In genomic region chr17:80018917-80019651, GRCh38 we compare ENCODE assay signal across 1 cellular context.
TF ChIP-seq lines count a peak whose summit lies in the region.

No MANE protein-coding gene starts in this region.

TF ChIP-seq in HepG2, 621 proteins besides CTCF, POLR2A, EP300 and RAD21 (continued from another document and continues in another):
- TF ChIP-seq ZBTB49 (CRISPR knock-in tag; IDR thresholded peaks at IDR 0.05; ENCODE audit: borderline replicate concordance): no peak
- peak; percentile 46; the same call in 1 of the 2 replicates for TF ChIP-seq ZBTB4 (CRISPR knock-in tag; IDR thresholded peaks at IDR 0.05; ENCODE audit: borderline replicate concordance)
- no peak for TF ChIP-seq SNAPC2 (CRISPR knock-in tag; IDR thresholded peaks at IDR 0.05)
- TF ChIP-seq POLR2AphosphoS2 (IDR thresholded peaks at IDR 0.05; ENCODE audit: low read depth, low read length): no peak
- no peak for TF ChIP-seq ZNF235 (CRISPR knock-in tag; IDR thresholded peaks at IDR 0.05; ENCODE audit: borderline replicate concordance)
- TF ChIP-seq KDM2A (CRISPR knock-in tag; IDR thresholded peaks at IDR 0.05; ENCODE audit: borderline replicate concordance, low read depth): 0 out of 2 replicates have a peak, but pooled peaks have one; percentile 51
- TF ChIP-seq NR2C2 (CRISPR knock-in tag; IDR thresholded peaks at IDR 0.05; ENCODE audit: borderline replicate concordance): peak; percentile 54; the same call in 1 of the 2 replicates
- TF ChIP-seq ZNF777 (CRISPR knock-in tag; IDR thresholded peaks at IDR 0.05): no peak
- no peak for TF ChIP-seq STAT5B (CRISPR knock-in tag; IDR thresholded peaks at IDR 0.05)
- TF ChIP-seq KMT2B (CRISPR knock-in tag; IDR thresholded peaks at IDR 0.05): 0 out of 2 replicates have a peak, but pooled peaks have one; percentile 40
- TF ChIP-seq ZNF75D (CRISPR knock-in tag; IDR thresholded peaks at IDR 0.05; ENCODE audit: borderline replicate concordance): no peak
- no peak for TF ChIP-seq PBX3 (CRISPR knock-in tag; IDR thresholded peaks at IDR 0.05; ENCODE audit: borderline replicate concordance)
- no peak for TF ChIP-seq SP1 (IDR thresholded peaks at IDR 0.05)
- no peak for TF ChIP-seq SP1 (CRISPR knock-in tag; IDR thresholded peaks at IDR 0.05)
- TF ChIP-seq ZNF546 (CRISPR knock-in tag; conservative IDR thresholded peaks at IDR 0.05): no peak
- no peak for TF ChIP-seq TBX3 (IDR thresholded peaks at IDR 0.05; ENCODE audit: borderline replicate concordance)
- TF ChIP-seq SAP130 (CRISPR knock-in tag; IDR thresholded peaks at IDR 0.05; ENCODE audit: low read depth): no peak
- TF ChIP-seq HDAC6 (IDR thresholded peaks at IDR 0.05; ENCODE audit: low read depth, low read length): no peak
- TF ChIP-seq YY1 (IDR thresholded peaks at IDR 0.05; ENCODE audit: insufficient read depth, insufficient replicate concordance, low read depth, low read length): no peak
- peak; percentile 32; the same call in 1 of the 2 replicates for TF ChIP-seq MYC (CRISPR knock-in tag; IDR thresholded peaks at IDR 0.05; ENCODE audit: borderline replicate concordance)
- TF ChIP-seq MAX (IDR thresholded peaks at IDR 0.05): peak; percentile 98
- TF ChIP-seq NFYC (CRISPR knock-in tag; IDR thresholded peaks at IDR 0.05): no peak
- TF ChIP-seq HOXD1 (CRISPR knock-in tag; IDR thresholded peaks at IDR 0.05): no peak
- TF ChIP-seq GPN1 (CRISPR knock-in tag; IDR thresholded peaks at IDR 0.05; ENCODE audit: borderline replicate concordance): no peak
- TF ChIP-seq ZFP37 (CRISPR knock-in tag; IDR thresholded peaks at IDR 0.05; ENCODE audit: borderline replicate concordance): no peak
- peak; percentile 96 for TF ChIP-seq ZBTB26 (CRISPR knock-in tag; IDR thresholded peaks at IDR 0.05; ENCODE audit: borderline replicate concordance)
- no peak for TF ChIP-seq HCFC1 (IDR thresholded peaks at IDR 0.05; ENCODE audit: low read depth, low read length)
- no peak for TF ChIP-seq GLMP (CRISPR knock-in tag; IDR thresholded peaks at IDR 0.05; ENCODE audit: borderline replicate concordance)
- no peak for TF ChIP-seq RBFOX2 (IDR thresholded peaks at IDR 0.05; ENCODE audit: low read depth, low read length)
- no peak for TF ChIP-seq GLI4 (CRISPR knock-in tag; IDR thresholded peaks at IDR 0.05; ENCODE audit: borderline replicate concordance)
- no peak for TF ChIP-seq CENPT (CRISPR knock-in tag; IDR thresholded peaks at IDR 0.05; ENCODE audit: low read depth)
- 0 out of 2 replicates have a peak, but pooled peaks have one; percentile 83 for TF ChIP-seq ZHX1 (CRISPR knock-in tag; IDR thresholded peaks at IDR 0.05; ENCODE audit: low read depth)
- no peak for TF ChIP-seq KDM1A (CRISPR knock-in tag; IDR thresholded peaks at IDR 0.05)
- peak; percentile 82 for TF ChIP-seq ZNF280B (CRISPR knock-in tag; IDR thresholded peaks at IDR 0.05; ENCODE audit: borderline replicate concordance)
- no peak for TF ChIP-seq PLSCR1 (CRISPR knock-in tag; IDR thresholded peaks at IDR 0.05; ENCODE audit: borderline replicate concordance)
- TF ChIP-seq HIVEP1 (CRISPR knock-in tag; IDR thresholded peaks at IDR 0.05): 0 out of 2 replicates have a peak, but pooled peaks have one; percentile 26
- TF ChIP-seq ZNF367 (CRISPR knock-in tag; IDR thresholded peaks at IDR 0.05; ENCODE audit: borderline replicate concordance): no peak
- peak; percentile 40 for TF ChIP-seq SRSF1 (optimal IDR thresholded peaks at IDR 0.05; ENCODE audit: low read depth, low read length)
- no peak for TF ChIP-seq NPAS2 (CRISPR knock-in tag; IDR thresholded peaks at IDR 0.05; ENCODE audit: borderline replicate concordance)
- TF ChIP-seq PRDM15 (CRISPR knock-in tag; IDR thresholded peaks at IDR 0.05): 0 out of 2 replicates have a peak, but pooled peaks have one; percentile 18
- TF ChIP-seq ZNF460 (CRISPR knock-in tag; IDR thresholded peaks at IDR 0.05; ENCODE audit: borderline replicate concordance): no peak
- no peak; the same call in 1 of the 2 replicates for TF ChIP-seq TOE1 (CRISPR knock-in tag; IDR thresholded peaks at IDR 0.05)
- TF ChIP-seq ZNF660 (CRISPR knock-in tag; IDR thresholded peaks at IDR 0.05; ENCODE audit: borderline replicate concordance, low read depth): no peak
- no peak for TF ChIP-seq KLF12 (CRISPR knock-in tag; IDR thresholded peaks at IDR 0.05; ENCODE audit: borderline replicate concordance)
- no peak for TF ChIP-seq ZNF282 (IDR thresholded peaks at IDR 0.05; ENCODE audit: partially characterized antibody)
- TF ChIP-seq SMAD1 (CRISPR knock-in tag; IDR thresholded peaks at IDR 0.05; ENCODE audit: borderline replicate concordance, low read depth): 0 out of 2 replicates have a peak, but pooled peaks have one; percentile 14
- TF ChIP-seq SPEN (CRISPR knock-in tag; IDR thresholded peaks at IDR 0.05; ENCODE audit: low read depth): no peak
